ENCODE assay signal across 8 cellular contexts in genomic region chr6:6004147-6004995, GRCh38.
DNase-seq lines count a peak whose midpoint lies in the region; ATAC-seq and TF ChIP-seq lines count a peak whose summit lies in the region.

No MANE protein-coding gene starts in this region.

- H3K36me3 Mint-ChIP-seq in effector memory CD8-positive, alpha-beta T cell (ENCODE audit: insufficient read depth): peaks cover 76% of the 10 kb centered on the region

- H3K4me2 ChIP-seq in parathyroid adenoma (ENCODE audit: low read length): no peak overlapping the region

- peaks cover 7 to 17% of the 10 kb centered on the region in 2 donors for H3K9me3 Mint-ChIP-seq in effector memory CD8-positive, alpha-beta T cell

- peak overlapping the region; percentile 73 for H2AFZ ChIP-seq in parathyroid adenoma

- H3K9me3 ChIP-seq in parathyroid adenoma (ENCODE audit: control insufficient read depth, low read length): no peaks in the 10 kb centered on the region

- no peak for ATAC-seq in effector memory CD8-positive, alpha-beta T cell (replicated peaks)

- peaks cover 90 to 99% of the 10 kb centered on the region in 2 donors for H3K27me3 Mint-ChIP-seq in effector memory CD8-positive, alpha-beta T cell

- peak overlapping the region; percentile 58 for H3K9ac ChIP-seq in parathyroid adenoma

- H3K27ac ChIP-seq in parathyroid adenoma: peak overlapping the region; percentile 76

- peaks cover 49 to 53% of the 10 kb centered on the region in 2 donors for H3K4me1 Mint-ChIP-seq in effector memory CD8-positive, alpha-beta T cell (ENCODE audit: low read depth in 2 of 2)

- H3K36me3 ChIP-seq in parathyroid adenoma (ENCODE audit: control insufficient read depth, insufficient read depth, low read length): no peaks in the 10 kb centered on the region

- peaks cover 20% of the 10 kb centered on the region for H3K27me3 ChIP-seq in parathyroid adenoma (ENCODE audit: control insufficient read depth, insufficient read depth, low read length)

- no peak for TF ChIP-seq CTCF in parathyroid adenoma (IDR thresholded peaks at IDR 0.05)

- peaks cover 3% of the 10 kb centered on the region for H3K79me2 ChIP-seq in parathyroid adenoma

- no peaks in the 10 kb centered on the region for H3K4me1 ChIP-seq in parathyroid adenoma

- H3K4me3 ChIP-seq in parathyroid adenoma (ENCODE audit: low read depth, low read length): peak overlapping the region; percentile 35

- H3K27ac Mint-ChIP-seq in effector memory CD8-positive, alpha-beta T cell: peak overlapping the region in 1 of 2 donors; percentile 83

- peak; percentile 56 for DNase-seq in ELF-1 (ENCODE audit: low read depth, low spot score)
- DNase-seq in Kasumi-1 (lab: John Stamatoyannopoulos, UW): peak; percentile 38 to 52
- DNase-seq in effector memory CD8-positive, alpha-beta T cell: peak in 1 of 3 experiments; percentile 5
- DNase-seq in SIG-M5 (lab: John Stamatoyannopoulos, UW): no peak
- no peak for DNase-seq in SHP77 treated with DMSO at 0.1 percent for 48 hours (lab: John Stamatoyannopoulos, UW)
- DNase-seq in nucleus accumbens (lab: John Stamatoyannopoulos, UW): no peak
- no peak for DNase-seq in midbrain (lab: John Stamatoyannopoulos, UW)

- H3K4me3 Mint-ChIP-seq in effector memory CD8-positive, alpha-beta T cell: peak overlapping the region; percentile 66 to 68

Comparison
In these comparisons a context has a peak if more than half of its experiments do, and no peak if none do; other contexts are left out.
1. DNase-seq: peak in ELF-1 (single experiment) and Kasumi-1 (2 of 2); none in SIG-M5 (single experiment), SHP77 treated with DMSO at 0.1 percent for 48 hours (single experiment), nucleus accumbens (0 of 56) and midbrain (single experiment).